ENCODE assay signal across 1 cellular context in the genomic region with DNA sequence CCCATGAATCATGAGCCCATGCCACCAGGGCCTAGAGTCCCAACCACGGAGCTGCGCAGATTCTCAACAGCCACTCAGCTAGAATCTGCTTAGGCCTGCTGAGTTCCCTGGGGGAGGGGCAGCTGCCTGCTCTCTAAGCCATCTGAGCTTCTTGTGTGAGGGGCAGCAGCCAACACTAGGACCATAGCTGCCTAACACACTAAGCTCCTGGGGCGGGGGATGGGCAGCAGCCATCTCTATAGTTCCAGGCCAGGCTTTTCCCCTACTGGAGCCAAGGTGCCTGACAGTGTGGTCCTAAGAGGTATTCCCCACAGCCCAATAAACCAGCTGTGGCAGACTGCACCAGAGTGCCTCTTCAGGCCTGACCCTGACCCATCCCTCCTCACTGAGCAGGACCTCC.
TF ChIP-seq lines count a peak whose summit lies in the region.

No MANE protein-coding gene starts in this region.

TF ChIP-seq in GM23338, 12 proteins besides CTCF, POLR2A, EP300 and RAD21 (continued from another document):
- TF ChIP-seq, protein P1, sequence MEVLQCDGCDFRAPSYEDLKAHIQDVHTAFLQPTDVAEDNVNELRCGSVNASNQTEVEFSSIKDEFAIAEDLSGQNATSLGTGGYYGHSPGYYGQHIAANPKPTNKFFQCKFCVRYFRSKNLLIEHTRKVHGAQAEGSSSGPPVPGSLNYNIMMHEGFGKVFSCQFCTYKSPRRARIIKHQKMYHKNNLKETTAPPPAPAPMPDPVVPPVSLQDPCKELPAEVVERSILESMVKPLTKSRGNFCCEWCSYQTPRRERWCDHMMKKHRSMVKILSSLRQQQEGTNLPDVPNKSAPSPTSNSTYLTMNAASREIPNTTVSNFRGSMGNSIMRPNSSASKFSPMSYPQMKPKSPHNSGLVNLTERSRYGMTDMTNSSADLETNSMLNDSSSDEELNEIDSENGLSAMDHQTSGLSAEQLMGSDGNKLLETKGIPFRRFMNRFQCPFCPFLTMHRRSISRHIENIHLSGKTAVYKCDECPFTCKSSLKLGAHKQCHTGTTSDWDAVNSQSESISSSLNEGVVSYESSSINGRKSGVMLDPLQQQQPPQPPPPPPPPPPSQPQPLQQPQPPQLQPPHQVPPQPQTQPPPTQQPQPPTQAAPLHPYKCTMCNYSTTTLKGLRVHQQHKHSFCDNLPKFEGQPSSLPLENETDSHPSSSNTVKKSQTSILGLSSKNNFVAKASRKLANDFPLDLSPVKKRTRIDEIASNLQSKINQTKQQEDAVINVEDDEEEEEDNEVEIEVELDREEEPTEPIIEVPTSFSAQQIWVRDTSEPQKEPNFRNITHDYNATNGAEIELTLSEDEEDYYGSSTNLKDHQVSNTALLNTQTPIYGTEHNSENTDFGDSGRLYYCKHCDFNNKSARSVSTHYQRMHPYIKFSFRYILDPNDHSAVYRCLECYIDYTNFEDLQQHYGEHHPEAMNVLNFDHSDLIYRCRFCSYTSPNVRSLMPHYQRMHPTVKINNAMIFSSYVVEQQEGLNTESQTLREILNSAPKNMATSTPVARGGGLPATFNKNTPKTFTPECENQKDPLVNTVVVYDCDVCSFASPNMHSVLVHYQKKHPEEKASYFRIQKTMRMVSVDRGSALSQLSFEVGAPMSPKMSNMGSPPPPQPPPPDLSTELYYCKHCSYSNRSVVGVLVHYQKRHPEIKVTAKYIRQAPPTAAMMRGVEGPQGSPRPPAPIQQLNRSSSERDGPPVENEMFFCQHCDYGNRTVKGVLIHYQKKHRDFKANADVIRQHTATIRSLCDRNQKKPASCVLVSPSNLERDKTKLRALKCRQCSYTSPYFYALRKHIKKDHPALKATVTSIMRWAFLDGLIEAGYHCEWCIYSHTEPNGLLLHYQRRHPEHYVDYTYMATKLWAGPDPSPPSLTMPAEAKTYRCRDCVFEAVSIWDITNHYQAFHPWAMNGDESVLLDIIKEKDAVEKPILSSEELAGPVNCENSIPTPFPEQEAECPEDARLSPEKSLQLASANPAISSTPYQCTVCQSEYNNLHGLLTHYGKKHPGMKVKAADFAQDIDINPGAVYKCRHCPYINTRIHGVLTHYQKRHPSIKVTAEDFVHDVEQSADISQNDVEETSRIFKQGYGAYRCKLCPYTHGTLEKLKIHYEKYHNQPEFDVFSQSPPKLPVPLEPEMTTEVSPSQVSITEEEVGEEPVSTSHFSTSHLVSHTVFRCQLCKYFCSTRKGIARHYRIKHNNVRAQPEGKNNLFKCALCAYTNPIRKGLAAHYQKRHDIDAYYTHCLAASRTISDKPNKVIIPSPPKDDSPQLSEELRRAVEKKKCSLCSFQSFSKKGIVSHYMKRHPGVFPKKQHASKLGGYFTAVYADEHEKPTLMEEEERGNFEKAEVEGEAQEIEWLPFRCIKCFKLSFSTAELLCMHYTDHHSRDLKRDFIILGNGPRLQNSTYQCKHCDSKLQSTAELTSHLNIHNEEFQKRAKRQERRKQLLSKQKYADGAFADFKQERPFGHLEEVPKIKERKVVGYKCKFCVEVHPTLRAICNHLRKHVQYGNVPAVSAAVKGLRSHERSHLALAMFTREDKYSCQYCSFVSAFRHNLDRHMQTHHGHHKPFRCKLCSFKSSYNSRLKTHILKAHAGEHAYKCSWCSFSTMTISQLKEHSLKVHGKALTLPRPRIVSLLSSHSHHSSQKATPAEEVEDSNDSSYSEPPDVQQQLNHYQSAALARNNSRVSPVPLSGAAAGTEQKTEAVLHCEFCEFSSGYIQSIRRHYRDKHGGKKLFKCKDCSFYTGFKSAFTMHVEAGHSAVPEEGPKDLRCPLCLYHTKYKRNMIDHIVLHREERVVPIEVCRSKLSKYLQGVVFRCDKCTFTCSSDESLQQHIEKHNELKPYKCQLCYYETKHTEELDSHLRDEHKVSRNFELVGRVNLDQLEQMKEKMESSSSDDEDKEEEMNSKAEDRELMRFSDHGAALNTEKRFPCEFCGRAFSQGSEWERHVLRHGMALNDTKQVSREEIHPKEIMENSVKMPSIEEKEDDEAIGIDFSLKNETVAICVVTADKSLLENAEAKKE (CRISPR knock-in tag; IDR thresholded peaks at IDR 0.05), result no peak
- no peak for TF ChIP-seq ZNF331 (CRISPR knock-in tag; IDR thresholded peaks at IDR 0.05; ENCODE audit: low read depth)
